Comparison of ENCODE assay signal across 20 cellular contexts in the genomic region with DNA sequence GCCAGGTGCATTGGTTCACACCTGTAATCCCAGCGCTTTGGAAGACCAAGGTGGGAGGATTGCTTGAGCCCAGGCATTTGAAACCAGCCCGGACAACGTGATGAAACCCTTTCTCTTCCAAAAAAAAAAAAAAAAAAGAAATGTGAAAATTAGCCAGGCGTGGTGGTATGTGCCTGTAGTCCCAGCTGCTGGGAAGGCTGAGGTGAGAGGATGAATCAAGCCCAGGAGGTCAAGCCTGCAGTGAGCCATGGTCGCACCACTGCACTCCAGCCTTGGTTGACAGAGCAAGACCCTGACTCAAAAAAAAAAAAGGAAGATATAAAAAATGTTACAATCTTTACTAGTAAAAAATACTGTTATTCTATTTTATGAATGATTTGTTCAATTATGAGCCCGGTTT. TPM values are rescaled to one million over a fixed set of nuclear protein-coding genes. Genes with fewer than 3 reads are reported as not detected.
DNase-seq lines count a peak whose midpoint lies in the region; ATAC-seq and TF ChIP-seq lines count a peak whose summit lies in the region.
"Had no signal": no experiment of that assay in that cellular context is flagged by ENCODE, and none has a peak within 500 bp of the region (broad histone marks: within the 10 kb centered on the region; RNA-seq: fewer than 3 reads in every experiment).

No MANE protein-coding gene starts in this region.

- peaks cover 78% of the 10 kb centered on the region for H3K79me2 ChIP-seq in mammary epithelial cell (ENCODE audit: insufficient read depth, low read length)

- H3K27ac Mint-ChIP-seq in activated CD8-positive, alpha-beta T cell treated with anti-CD3 and anti-CD28 coated beads, Interleukin-2, amount 10 ng/mL, durations not matched to agents 7 days and 5 days, result no peak overlapping the region

- DNase-seq in ACHN (peak; percentile 57), HK-2 (ENCODE audit: unreplicated experiment) (peak; percentile 37), mammary epithelial cell (peak; percentile 3), kidney glomerular epithelial cell (lab: John Stamatoyannopoulos, UW) (peak; percentile 20), NCI-H345 treated with DMSO at 0.1 percent for 48 hours (lab: John Stamatoyannopoulos, UW; ENCODE audit: unreplicated experiment) (no peak)
- DNase-seq in activated CD8-positive, alpha-beta T cell treated with anti-CD3 and anti-CD28 coated beads, Interleukin-2, amount 10 ng/mL, durations not matched to agents 7 days and 5 days, result no peak
- DNase-seq: 8988T, Kasumi-1, MG63, NCI-H1694, NCI-H2029 treated with DMSO at 0.1 percent for 48 hours, NCI-H2227 treated with DMSO at 0.1 percent for 48 hours, NCI-H510A, NCI-H69, SHP77 had no signal

- no peaks in the 10 kb centered on the region for H3K9me3 Mint-ChIP-seq in activated CD8-positive, alpha-beta T cell treated with anti-CD3 and anti-CD28 coated beads, Interleukin-2, amount 10 ng/mL, durations not matched to agents 7 days and 5 days (ENCODE audit: insufficient read depth)

- no peaks in the 10 kb centered on the region for H4K20me1 ChIP-seq in mammary epithelial cell (ENCODE audit: insufficient read depth, low read length)

- peaks cover 2% of the 10 kb centered on the region for H3K4me1 ChIP-seq in mammary epithelial cell (ENCODE audit: insufficient read depth, low read length)

- no peak overlapping the region for H3K4me3 Mint-ChIP-seq in activated CD8-positive, alpha-beta T cell treated with anti-CD3 and anti-CD28 coated beads, Interleukin-2, amount 10 ng/mL, durations not matched to agents 7 days and 5 days

- intact Hi-C loops in mammary epithelial cell (cut with micrococcal nuclease), result no loop called here

- H3K27me3 Mint-ChIP-seq in activated CD8-positive, alpha-beta T cell treated with anti-CD3 and anti-CD28 coated beads, Interleukin-2, amount 10 ng/mL, durations not matched to agents 7 days and 5 days (ENCODE audit: low read depth), result no peaks in the 10 kb centered on the region

- POLR2A ChIA-PET in activated CD8-positive, alpha-beta T cell treated with anti-CD3 and anti-CD28 coated beads, Interleukin-2, amount 10 ng/mL, durations not matched to agents 7 days and 5 days (lab: Charles Lee), result no interaction called here

- TF ChIP-seq CTCF in mammary epithelial cell (conservative IDR thresholded peaks at IDR 0.05 in 1 of 2, IDR thresholded peaks at IDR 0.05 in 1 of 2; ENCODE audit: extremely low read depth in 1 of 2, insufficient read depth in 1 of 2, low read depth in 1 of 2, low read length in 2 of 2), result no peak

- no peak for ATAC-seq in HG02840 (IDR thresholded peaks at IDR 0.05; ENCODE audit: low FRiP score, unreplicated experiment)
- no peak for ATAC-seq in HG02870 (IDR thresholded peaks at IDR 0.05; ENCODE audit: unreplicated experiment)
- ATAC-seq in activated CD8-positive, alpha-beta T cell treated with anti-CD3 and anti-CD28 coated beads, Interleukin-2, amount 10 ng/mL, durations not matched to agents 7 days and 5 days, result no peak
- ATAC-seq: HCT116, HepG2 had no signal

- 48% methylated on average over 3 of the region's 6 CpGs for WGBS in mammary epithelial cell (ENCODE audit: low coverage, missing lambda C conversion rate)

- no peaks in the 10 kb centered on the region for H3K27me3 ChIP-seq in mammary epithelial cell (ENCODE audit: insufficient read depth, low read length)
- H3K27me3 ChIP-seq: MG63 had no signal

- CTCF ChIA-PET in mammary epithelial cell (lab: Charles Lee; ENCODE audit: low non-redundant PET), result no interaction called here
- CTCF ChIA-PET in activated CD8-positive, alpha-beta T cell treated with anti-CD3 and anti-CD28 coated beads, Interleukin-2, amount 10 ng/mL, durations not matched to agents 7 days and 5 days (lab: Charles Lee), result no interaction called here

- H2AFZ ChIP-seq in mammary epithelial cell (ENCODE audit: low read depth, low read length), result no peak overlapping the region

- BruUV-seq in mammary epithelial cell (replicated peaks; lab: Mats Ljungman, UMichigan), result no TSS peak

- H3K36me3 ChIP-seq in mammary epithelial cell (ENCODE audit: insufficient read depth, low read length), result no peaks in the 10 kb centered on the region

- no peaks in the 10 kb centered on the region for H3K9me3 ChIP-seq in mammary epithelial cell (replicated peaks; ENCODE audit: insufficient read depth, low read length)
- H3K9me3 ChIP-seq: MG63 had no signal

- dilution Hi-C loops in mammary epithelial cell (cut with HindIII; ENCODE audit: low sequenced_read_pairs), result no loop called here

- in situ Hi-C loops in ACHN (cut with HindIII; ENCODE audit: low pct_ligation_motif_present, low pct_unique_long_range_greater_than_20kb, low sequenced_read_pairs) (no loop called here), mammary epithelial cell (cut with MboI; ENCODE audit: low sequenced_read_pairs in 2 of 2) (no loop called here)

- peaks cover 12% of the 10 kb centered on the region for H3K36me3 Mint-ChIP-seq in activated CD8-positive, alpha-beta T cell treated with anti-CD3 and anti-CD28 coated beads, Interleukin-2, amount 10 ng/mL, durations not matched to agents 7 days and 5 days (ENCODE audit: low read depth)

- no peak overlapping the region for H3K4me2 ChIP-seq in mammary epithelial cell (ENCODE audit: insufficient read depth, low read depth, low read length)

- no peak overlapping the region for H3K4me3 ChIP-seq in mammary epithelial cell (replicated peaks in 1 of 3; ENCODE audit: insufficient read depth in 1 of 3, low read depth in 2 of 3, low read length in 3 of 3)
- H3K4me3 ChIP-seq: MG63 had no signal

- no peak overlapping the region for H3K9ac ChIP-seq in mammary epithelial cell (ENCODE audit: insufficient read depth, low read length)

- H3K4me1 Mint-ChIP-seq in activated CD8-positive, alpha-beta T cell treated with anti-CD3 and anti-CD28 coated beads, Interleukin-2, amount 10 ng/mL, durations not matched to agents 7 days and 5 days (ENCODE audit: low read depth), result peaks cover 21% of the 10 kb centered on the region

- H3K27ac ChIP-seq in mammary epithelial cell (ENCODE audit: insufficient read depth, low read depth, low read length), result no peak overlapping the region
- H3K27ac ChIP-seq: RWPE1 had no signal

RNA-seq across cellular contexts. Expression of gene FAM199X, which starts 5.9 kb away (rescaled TPM):
- 10 to 100 TPM; 32.7 to 59.7 TPM for total RNA-seq in mammary epithelial cell
- polyA plus RNA-seq in mammary epithelial cell, result 6.0 TPM
- polyA minus RNA-seq in mammary epithelial cell, result 11.9 TPM
- total RNA-seq in activated CD8-positive, alpha-beta T cell treated with anti-CD3 and anti-CD28 coated beads, Interleukin-2, amount 10 ng/mL, durations not matched to agents 7 days and 5 days, result 10 to 100 TPM; 11.6 to 12.7 TPM

RNA-seq across cellular contexts. Expression of gene SLC25A53, which starts 15.3 kb away (rescaled TPM):
- total RNA-seq in mammary epithelial cell, result 1 to 10 TPM; 4.0 to 4.8 TPM
- 2.4 TPM for polyA plus RNA-seq in mammary epithelial cell
- polyA minus RNA-seq in mammary epithelial cell, result not detected
- total RNA-seq in activated CD8-positive, alpha-beta T cell treated with anti-CD3 and anti-CD28 coated beads, Interleukin-2, amount 10 ng/mL, durations not matched to agents 7 days and 5 days, result 1 to 10 TPM; 8.7 to 8.9 TPM

RNA-seq across cellular contexts. Expression of gene ZCCHC18, which starts 59.8 kb away (rescaled TPM):
- total RNA-seq in mammary epithelial cell, result 1 to 10 TPM; 1.2 to 1.3 TPM
- polyA plus RNA-seq in mammary epithelial cell, result 1.5 TPM
- polyA minus RNA-seq in mammary epithelial cell, result not detected
- 1 to 10 TPM; 2.2 to 3.8 TPM for total RNA-seq in activated CD8-positive, alpha-beta T cell treated with anti-CD3 and anti-CD28 coated beads, Interleukin-2, amount 10 ng/mL, durations not matched to agents 7 days and 5 days

Comparison
In these comparisons a context has a peak if more than half of its experiments do, and no peak if none do; other contexts are left out.
1. DNase-seq: peak in ACHN (single experiment), HK-2 (single experiment), mammary epithelial cell (single experiment) and kidney glomerular epithelial cell (single experiment); none in NCI-H345 treated with DMSO at 0.1 percent for 48 hours (single experiment) and activated CD8-positive, alpha-beta T cell treated with anti-CD3 and anti-CD28 coated beads, Interleukin-2, amount 10 ng/mL, durations not matched to agents 7 days and 5 days (single experiment).